In genomic region chr15:30523453-30524243, GRCh38 we compare ENCODE assay signal across 6 cellular contexts. TPM values are rescaled to one million over a fixed set of nuclear protein-coding genes. Genes with fewer than 3 reads are reported as not detected.
"Had no signal": no experiment of that assay in that cellular context is flagged by ENCODE, and none has a peak within 500 bp of the region (broad histone marks: within the 10 kb centered on the region; RNA-seq: fewer than 3 reads in every experiment).

No MANE protein-coding gene starts in this region.

RNA-seq across cellular contexts. Expression of gene GOLGA8Q, which starts 28.2 kb away (rescaled TPM):
- total RNA-seq: progenitor cell of endocrine pancreas, smooth muscle cell had no signal
- polyA plus RNA-seq: keratinocyte; naive thymus-derived CD4-positive, alpha-beta T cell; neural cell; smooth muscle cell; stomach had no signal
